9 cellular contexts compared by ENCODE assay signal in genomic region chr1:201469645-201470074, GRCh38. TPM values are rescaled to one million over a fixed set of nuclear protein-coding genes. Genes with fewer than 3 reads are reported as not detected.
DNase-seq lines count a peak whose midpoint lies in the region; ATAC-seq and TF ChIP-seq lines count a peak whose summit lies in the region.
"Had no signal": no experiment of that assay in that cellular context is flagged by ENCODE, and none has a peak within 500 bp of the region (broad histone marks: within the 10 kb centered on the region; RNA-seq: fewer than 3 reads in every experiment).

No MANE protein-coding gene starts in this region.

- no peaks in the 10 kb centered on the region for H3K9me3 ChIP-seq in SJSA1 (replicated peaks)
- no peaks in the 10 kb centered on the region for H3K9me3 ChIP-seq in esophagus muscularis mucosa
- no peaks in the 10 kb centered on the region for H3K9me3 ChIP-seq in parathyroid adenoma (ENCODE audit: control insufficient read depth, low read length)

- H3K36me3 ChIP-seq in SJSA1 (peaks cover 35% of the 10 kb centered on the region), esophagus muscularis mucosa (peaks cover 9 to 20% (median 15%) of the 10 kb centered on the region in 4 donors), parathyroid adenoma (ENCODE audit: control insufficient read depth, insufficient read depth, low read length) (no peaks in the 10 kb centered on the region)

- no TSS peak for BruUV-seq in Calu3 (replicated peaks; lab: Mats Ljungman, UMichigan)

- ATAC-seq in HG03135 (IDR thresholded peaks at IDR 0.05; ENCODE audit: unreplicated experiment) (no peak), HG02571 (IDR thresholded peaks at IDR 0.05; ENCODE audit: unreplicated experiment) (no peak)

- H3K4me3 Mint-ChIP-seq in Calu3 (ENCODE audit: low read depth, unreplicated experiment) = peak overlapping the region; percentile 85

- TF ChIP-seq POLR2A in esophagus muscularis mucosa (IDR thresholded peaks at IDR 0.05; ENCODE audit: low read depth) = no peak

- H3K9ac ChIP-seq in parathyroid adenoma = no peak overlapping the region

- H3K27ac ChIP-seq in SJSA1 (no peak overlapping the region), esophagus muscularis mucosa (replicated peaks in 1 of 4) (peak overlapping the region; percentile 93 to 99 (median 96)), parathyroid adenoma (peak overlapping the region; percentile 90)

- TF ChIP-seq CTCF in Calu3 (IDR thresholded peaks at IDR 0.05; ENCODE audit: unreplicated experiment) (no peak), esophagus muscularis mucosa (IDR thresholded peaks at IDR 0.05) (no peak), parathyroid adenoma (IDR thresholded peaks at IDR 0.05) (no peak)

- H3K4me1 Mint-ChIP-seq in Calu3 (ENCODE audit: low read depth, unreplicated experiment) = peaks cover 30% of the 10 kb centered on the region

- H3K36me3 Mint-ChIP-seq in Calu3 (ENCODE audit: insufficient read depth, unreplicated experiment) = peaks cover 47% of the 10 kb centered on the region

- H3K4me1 ChIP-seq in SJSA1 (replicated peaks) = peaks cover 25% of the 10 kb centered on the region
- H3K4me1 ChIP-seq in esophagus muscularis mucosa = peaks cover 27 to 48% (median 40%) of the 10 kb centered on the region in 4 donors
- no peaks in the 10 kb centered on the region for H3K4me1 ChIP-seq in parathyroid adenoma

- WGBS in esophagus muscularis mucosa = 53% methylated on average over 15 of the region's 16 CpGs

- DNase-seq in Calu3 = no peak
- no peak for DNase-seq in SJSA1 (ENCODE audit: low read depth in 1 of 2, low spot score in 2 of 2)
- DNase-seq in esophagus muscularis mucosa (ENCODE audit: extremely low spot score) = no peak
- no peak for DNase-seq in G401 (ENCODE audit: low spot score)
- DNase-seq in NCI-H2081 treated with DMSO at 0.1 percent for 48 hours (lab: John Stamatoyannopoulos, UW) = no peak
- DNase-seq: cortex of kidney had no signal

- no peaks in the 10 kb centered on the region for H3K27me3 ChIP-seq in SJSA1 (replicated peaks)
- no peaks in the 10 kb centered on the region for H3K27me3 ChIP-seq in esophagus muscularis mucosa
- no peaks in the 10 kb centered on the region for H3K27me3 ChIP-seq in parathyroid adenoma (ENCODE audit: control insufficient read depth, insufficient read depth, low read length)

- peak overlapping the region; percentile 28 for H3K27ac Mint-ChIP-seq in Calu3 (ENCODE audit: unreplicated experiment)

- CTCF ChIA-PET in Calu3 (lab: Charles Lee) = interaction anchor here (0.7 to 3.3 kb wide), 7 partner anchors 11 to 43 kb away, joined by 3 to 24 read pairs (median 7); no protein-coding TSS in a partner anchor

- no peaks in the 10 kb centered on the region for H3K79me2 ChIP-seq in parathyroid adenoma

- H3K4me3 ChIP-seq in SJSA1 (peak overlapping the region; percentile 86), esophagus muscularis mucosa (peak overlapping the region; percentile 81 to 99 (median 92)), parathyroid adenoma (ENCODE audit: low read depth, low read length) (peak overlapping the region; percentile 75)

- in situ Hi-C loops in G401 (cut with HindIII; ENCODE audit: low sequenced_read_pairs) = no loop called here

- H3K4me2 ChIP-seq in parathyroid adenoma (ENCODE audit: low read length) = peak overlapping the region; percentile 87

- no peaks in the 10 kb centered on the region for H3K27me3 Mint-ChIP-seq in Calu3 (ENCODE audit: unreplicated experiment)

- H3K9me3 Mint-ChIP-seq in Calu3 (ENCODE audit: low read depth, unreplicated experiment) = no peaks in the 10 kb centered on the region

- H2AFZ ChIP-seq in parathyroid adenoma = peak overlapping the region; percentile 82

- no peak for TF ChIP-seq EP300 in esophagus muscularis mucosa (IDR thresholded peaks at IDR 0.05)

- intact Hi-C loops in Calu3 (cut with micrococcal nuclease; ENCODE audit: unreplicated experiment) = no loop called here
- intact Hi-C loops in esophagus muscularis mucosa (cut with DNase I) = no loop called here

RNA-seq across cellular contexts. Expression of gene PHLDA3, which starts 0.7 kb away (rescaled TPM):
- total RNA-seq in Calu3 (2022) (31.1 and 36.7 TPM in 2 replicates), esophagus muscularis mucosa (100 to 1,000 TPM in 2 of 4 donors, 10 to 100 TPM in 2; 63.5 to 158 (median 106) TPM)
- total RNA-seq in SJSA1 (2014; rRNA removed; shearing (Covaris generic)) = 36.7 and 75.0 TPM in 2 replicates
- total RNA-seq in G401 (2014; rRNA removed; shearing (Covaris generic)) = 400 and 462 TPM in 2 replicates

RNA-seq across cellular contexts. Expression of gene CSRP1, which starts 37.3 kb away (rescaled TPM):
- 69.9 and 73.5 TPM in 2 replicates for total RNA-seq in Calu3 (2022)
- 1,173 and 1,377 TPM in 2 replicates for total RNA-seq in SJSA1 (2014; rRNA removed; shearing (Covaris generic))
- total RNA-seq in esophagus muscularis mucosa = 1,000 to 10,000 TPM; 3,645 to 7,984 (median 5,321) TPM
- 176 and 198 TPM in 2 replicates for total RNA-seq in G401 (2014; rRNA removed; shearing (Covaris generic))

RNA-seq across cellular contexts. Expression of gene TNNI1, which starts 48.1 kb away (rescaled TPM):
- not detected in 2 replicates for total RNA-seq in Calu3 (2022)
- not detected in 2 replicates for total RNA-seq in SJSA1 (2014; rRNA removed; shearing (Covaris generic))
- total RNA-seq in esophagus muscularis mucosa = under 1 TPM in 1 of 4 donors, not detected in 3; 0.06 TPM
- 57.1 and 57.8 TPM in 2 replicates for total RNA-seq in G401 (2014; rRNA removed; shearing (Covaris generic))

Comparison
In these comparisons a context has a peak if more than half of its experiments do, and no peak if none do; other contexts are left out.
1. RNA of gene TNNI1, which starts 48.1 kb away (total RNA-seq): 57.1 to 57.8 TPM in G401; 0.06 TPM in esophagus muscularis mucosa, not detected in Calu3 and not detected in SJSA1; every median in the first group is over 10 times any median in the second.
2. Peak in every context shown above with its lines, with median percentiles within 50 percentile points of each other: H3K4me3 ChIP-seq.